In genomic region chr14:54784060-54784459, GRCh38 we compare ENCODE assay signal across 20 cellular contexts.
A peak's percentile ranks its signal among the peaks of the same experiment; 100 is the strongest.
DNase-seq lines count a peak whose midpoint lies in the region; ATAC-seq and TF ChIP-seq lines count a peak whose summit lies in the region.
"Had no signal": no experiment of that assay in that cellular context is flagged by ENCODE, and none has a peak within 500 bp of the region (broad histone marks: within the 10 kb centered on the region; RNA-seq: fewer than 3 reads in every experiment).

No MANE protein-coding gene starts in this region.

- BruUV-seq in A673 (replicated peaks; lab: Mats Ljungman, UMichigan), result no TSS peak

- H3K36me3 Mint-ChIP-seq in CD14-positive monocyte, result peaks cover 22 to 48% of the 10 kb centered on the region in 2 donors
- H3K36me3 Mint-ChIP-seq in dendritic cell treated with granulocyte-macrophage colony-stimulating factor and Interleukin-4, amounts not matched to agents 40 ng/mL and 50 ng/mL, for 4 days (ENCODE audit: low read depth), result no peaks in the 10 kb centered on the region

- no peak overlapping the region for H3K4me3 Mint-ChIP-seq in CD14-positive monocyte
- no peak overlapping the region for H3K4me3 Mint-ChIP-seq in dendritic cell treated with granulocyte-macrophage colony-stimulating factor and Interleukin-4, amounts not matched to agents 40 ng/mL and 50 ng/mL, for 4 days
- H3K4me3 Mint-ChIP-seq: activated T-cell treated with anti-CD3 and anti-CD28 coated beads, Interleukin-2, amount 50 U/mL, for 24 hours; endodermal cell; memory B cell; T-helper 1 cell treated with Interleukin-12 subunit alpha and Interleukin-12 subunit beta and Interleukin-4 antibody, amounts not matched to agents 30 μg/mL and 1 μg/mL, for 36 hours had no signal

- H3K27ac ChIP-seq in sigmoid colon, result peak overlapping the region in 1 of 4 donors; percentile 42
- H3K27ac ChIP-seq in dorsolateral prefrontal cortex, result no peak overlapping the region
- H3K27ac ChIP-seq in A673 (ENCODE audit: low read depth, low read length, poor library complexity, severe bottlenecking), result no peak overlapping the region
- H3K27ac ChIP-seq: brain microvascular endothelial cell, upper lobe of right lung had no signal

- peaks cover 9 to 14% (median 12%) of the 10 kb centered on the region in 3 donors for H3K27me3 Mint-ChIP-seq in CD14-positive monocyte (ENCODE audit: low read depth in 3 of 3)
- H3K27me3 Mint-ChIP-seq in dendritic cell treated with granulocyte-macrophage colony-stimulating factor and Interleukin-4, amounts not matched to agents 40 ng/mL and 50 ng/mL, for 4 days, result peaks cover 19% of the 10 kb centered on the region
- H3K27me3 Mint-ChIP-seq: activated T-cell treated with anti-CD3 and anti-CD28 coated beads, Interleukin-2, amount 50 U/mL, for 24 hours; memory B cell had no signal

- 93 to 96% methylated on average over 6 of the region's 6 CpGs for WGBS in sigmoid colon, 2 donors

- DNase-seq in CD14-positive monocyte (ENCODE audit: low spot score), result no peak
- peak; percentile 37 for DNase-seq in islet precursor cell
- peak; percentile 52 for DNase-seq in sigmoid colon
- no peak for DNase-seq in dorsolateral prefrontal cortex
- DNase-seq in A673 (ENCODE audit: low spot score), result no peak
- DNase-seq: activated CD4-positive, CD25-positive, alpha-beta regulatory T cell treated with anti-CD3 and anti-CD28 coated beads, Interleukin-2, amount 50 U/mL, for 72 hours; activated T-cell treated with anti-CD3 and anti-CD28 coated beads, Interleukin-2, amount 50 U/mL, for 24 hours; BE2C; brain microvascular endothelial cell; endodermal cell; NCI-H1092 treated with DMSO at 0.1 percent for 48 hours; NCI-H187 treated with DMSO at 0.1 percent for 48 hours; occipital lobe; upper lobe of right lung had no signal

- no peak for TF ChIP-seq CTCF in CD14-positive monocyte (IDR thresholded peaks at IDR 0.05)
- no peak for TF ChIP-seq CTCF in sigmoid colon (IDR thresholded peaks at IDR 0.05)
- TF ChIP-seq CTCF in dorsolateral prefrontal cortex (IDR thresholded peaks at IDR 0.05 in 54 of 56, conservative IDR thresholded peaks at IDR 0.05 in 2 of 56; ENCODE audit: low read depth in 1 of 56, partially characterized antibody in 56 of 56), result no peak
- no peak for TF ChIP-seq CTCF in A673 (conservative IDR thresholded peaks at IDR 0.05; ENCODE audit: low read depth, low read length)

- H3K9me3 ChIP-seq in sigmoid colon, result no peaks in the 10 kb centered on the region
- H3K9me3 ChIP-seq in A673 (ENCODE audit: low read depth, low read length, poor library complexity, severe bottlenecking), result no peaks in the 10 kb centered on the region
- H3K9me3 ChIP-seq: BE2C, upper lobe of right lung had no signal

- POLR2A ChIA-PET in A673 (lab: Charles Lee; ENCODE audit: low non-redundant PET), result no interaction called here

- peak overlapping the region; percentile 94 to 100 (median 98) for H3K27ac Mint-ChIP-seq in CD14-positive monocyte
- H3K27ac Mint-ChIP-seq in dendritic cell treated with granulocyte-macrophage colony-stimulating factor and Interleukin-4, amounts not matched to agents 40 ng/mL and 50 ng/mL, for 4 days, result peak overlapping the region; percentile 85
- H3K27ac Mint-ChIP-seq: activated T-cell treated with anti-CD3 and anti-CD28 coated beads, Interleukin-2, amount 50 U/mL, for 24 hours; endodermal cell; memory B cell; T-helper 1 cell treated with Interleukin-12 subunit alpha and Interleukin-12 subunit beta and Interleukin-4 antibody, amounts not matched to agents 30 μg/mL and 1 μg/mL, for 36 hours had no signal

- CTCF ChIA-PET in A673 (lab: Charles Lee), result interaction anchor here (0.8 kb wide), 1 partner anchor 10 kb away, joined by 4 read pairs; no protein-coding TSS in a partner anchor

- no peak for TF ChIP-seq EP300 in sigmoid colon (IDR thresholded peaks at IDR 0.05)

- H3K4me1 ChIP-seq in sigmoid colon (peaks cover 0 to 16% (median 8%) of the 10 kb centered on the region in 4 donors), A673 (ENCODE audit: insufficient read depth, low read length, poor library complexity, severe bottlenecking) (peaks cover 26% of the 10 kb centered on the region)

- peaks cover 81% of the 10 kb centered on the region for H3K4me1 Mint-ChIP-seq in CD14-positive monocyte
- H3K4me1 Mint-ChIP-seq in dendritic cell treated with granulocyte-macrophage colony-stimulating factor and Interleukin-4, amounts not matched to agents 40 ng/mL and 50 ng/mL, for 4 days (ENCODE audit: low read depth), result peaks cover 80% of the 10 kb centered on the region
- H3K4me1 Mint-ChIP-seq: endodermal cell had no signal

- H3K4me3 ChIP-seq in sigmoid colon (no peak overlapping the region), dorsolateral prefrontal cortex (no peak overlapping the region), A673 (ENCODE audit: low read depth, low read length, poor library complexity, severe bottlenecking) (no peak overlapping the region)
- H3K4me3 ChIP-seq: GM12878, upper lobe of right lung had no signal

- H3K27me3 ChIP-seq in sigmoid colon (no peaks in the 10 kb centered on the region), dorsolateral prefrontal cortex (no peaks in the 10 kb centered on the region), A673 (replicated peaks; ENCODE audit: insufficient read depth, low read depth, low read length, poor library complexity) (no peaks in the 10 kb centered on the region)
- H3K27me3 ChIP-seq: BE2C, brain microvascular endothelial cell, upper lobe of right lung had no signal

- peaks cover 0 to 5% (median 0%) of the 10 kb centered on the region in 7 donors for H3K9me3 Mint-ChIP-seq in CD14-positive monocyte
- H3K9me3 Mint-ChIP-seq in dendritic cell treated with granulocyte-macrophage colony-stimulating factor and Interleukin-4, amounts not matched to agents 40 ng/mL and 50 ng/mL, for 4 days, result no peaks in the 10 kb centered on the region
- H3K9me3 Mint-ChIP-seq: activated T-cell treated with anti-CD3 and anti-CD28 coated beads, Interleukin-2, amount 50 U/mL, for 24 hours; endodermal cell; memory B cell; T-helper 1 cell treated with Interleukin-12 subunit alpha and Interleukin-12 subunit beta and Interleukin-4 antibody, amounts not matched to agents 30 μg/mL and 1 μg/mL, for 36 hours had no signal

- TF ChIP-seq POLR2A in sigmoid colon (IDR thresholded peaks at IDR 0.05), result no peak

- intact Hi-C loops in CD14-positive monocyte (cut with micrococcal nuclease), result no loop called here
- intact Hi-C loops in dendritic cell treated with granulocyte-macrophage colony-stimulating factor and Interleukin-4, amounts not matched to agents 40 ng/mL and 50 ng/mL, for 4 days (cut with micrococcal nuclease), result no loop called here
- intact Hi-C loops in sigmoid colon (cut with DNase I), result no loop called here
- intact Hi-C loops in dorsolateral prefrontal cortex (cut with DNase I), result no loop called here
- intact Hi-C loops in A673 (cut with micrococcal nuclease; ENCODE audit: unreplicated experiment), result no loop called here

- ATAC-seq in GM21367 (IDR thresholded peaks at IDR 0.05; ENCODE audit: unreplicated experiment), result no peak
- ATAC-seq in GM18858 (IDR thresholded peaks at IDR 0.05; ENCODE audit: unreplicated experiment), result no peak
- ATAC-seq: GM12878 had no signal

- peaks cover 0 to 97% (median 38%) of the 10 kb centered on the region in 4 donors for H3K36me3 ChIP-seq in sigmoid colon
- no peaks in the 10 kb centered on the region for H3K36me3 ChIP-seq in A673 (ENCODE audit: insufficient read depth, low read length, poor library complexity, severe bottlenecking)
- H3K36me3 ChIP-seq: BE2C had no signal

Comparison
In these comparisons a context has a peak if more than half of its experiments do, and no peak if none do; other contexts are left out.
1. DNase-seq: peak in islet precursor cell (single experiment) and sigmoid colon (single experiment); none in CD14-positive monocyte (single experiment), dorsolateral prefrontal cortex (0 of 10) and A673 (single experiment).